1 cellular context compared by ENCODE assay signal in the genomic region with DNA sequence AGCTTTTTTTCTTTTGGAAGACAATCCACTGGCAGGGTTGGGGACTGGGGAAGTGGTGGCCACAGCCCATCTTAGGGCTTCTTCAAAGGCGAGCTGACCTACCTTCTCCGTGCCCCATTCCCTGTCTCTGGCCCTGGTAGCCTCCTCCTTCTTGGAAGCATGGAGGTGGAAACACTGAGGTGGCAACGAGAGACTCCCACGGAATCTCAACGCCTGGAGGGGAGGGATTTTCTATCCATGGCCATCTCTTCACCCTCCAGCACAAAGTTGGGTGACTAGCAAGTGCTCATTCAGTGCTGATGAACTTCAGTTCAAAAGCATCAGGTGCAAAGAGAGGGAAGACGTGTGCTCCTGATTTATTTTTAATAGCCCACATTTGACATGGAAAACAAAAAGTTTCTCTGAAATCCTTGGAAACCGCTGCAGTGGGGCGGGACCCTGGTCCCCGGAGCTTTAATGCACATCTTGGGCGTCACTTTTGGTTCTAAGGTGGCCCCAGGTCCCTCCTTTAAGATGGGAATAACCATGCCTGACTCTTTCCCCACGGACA.
TF ChIP-seq lines count a peak whose summit lies in the region.

No MANE protein-coding gene starts in this region.

TF ChIP-seq in GM23338, 12 proteins besides CTCF, POLR2A, EP300 and RAD21 (continued from another document):
- TF ChIP-seq, protein P1, sequence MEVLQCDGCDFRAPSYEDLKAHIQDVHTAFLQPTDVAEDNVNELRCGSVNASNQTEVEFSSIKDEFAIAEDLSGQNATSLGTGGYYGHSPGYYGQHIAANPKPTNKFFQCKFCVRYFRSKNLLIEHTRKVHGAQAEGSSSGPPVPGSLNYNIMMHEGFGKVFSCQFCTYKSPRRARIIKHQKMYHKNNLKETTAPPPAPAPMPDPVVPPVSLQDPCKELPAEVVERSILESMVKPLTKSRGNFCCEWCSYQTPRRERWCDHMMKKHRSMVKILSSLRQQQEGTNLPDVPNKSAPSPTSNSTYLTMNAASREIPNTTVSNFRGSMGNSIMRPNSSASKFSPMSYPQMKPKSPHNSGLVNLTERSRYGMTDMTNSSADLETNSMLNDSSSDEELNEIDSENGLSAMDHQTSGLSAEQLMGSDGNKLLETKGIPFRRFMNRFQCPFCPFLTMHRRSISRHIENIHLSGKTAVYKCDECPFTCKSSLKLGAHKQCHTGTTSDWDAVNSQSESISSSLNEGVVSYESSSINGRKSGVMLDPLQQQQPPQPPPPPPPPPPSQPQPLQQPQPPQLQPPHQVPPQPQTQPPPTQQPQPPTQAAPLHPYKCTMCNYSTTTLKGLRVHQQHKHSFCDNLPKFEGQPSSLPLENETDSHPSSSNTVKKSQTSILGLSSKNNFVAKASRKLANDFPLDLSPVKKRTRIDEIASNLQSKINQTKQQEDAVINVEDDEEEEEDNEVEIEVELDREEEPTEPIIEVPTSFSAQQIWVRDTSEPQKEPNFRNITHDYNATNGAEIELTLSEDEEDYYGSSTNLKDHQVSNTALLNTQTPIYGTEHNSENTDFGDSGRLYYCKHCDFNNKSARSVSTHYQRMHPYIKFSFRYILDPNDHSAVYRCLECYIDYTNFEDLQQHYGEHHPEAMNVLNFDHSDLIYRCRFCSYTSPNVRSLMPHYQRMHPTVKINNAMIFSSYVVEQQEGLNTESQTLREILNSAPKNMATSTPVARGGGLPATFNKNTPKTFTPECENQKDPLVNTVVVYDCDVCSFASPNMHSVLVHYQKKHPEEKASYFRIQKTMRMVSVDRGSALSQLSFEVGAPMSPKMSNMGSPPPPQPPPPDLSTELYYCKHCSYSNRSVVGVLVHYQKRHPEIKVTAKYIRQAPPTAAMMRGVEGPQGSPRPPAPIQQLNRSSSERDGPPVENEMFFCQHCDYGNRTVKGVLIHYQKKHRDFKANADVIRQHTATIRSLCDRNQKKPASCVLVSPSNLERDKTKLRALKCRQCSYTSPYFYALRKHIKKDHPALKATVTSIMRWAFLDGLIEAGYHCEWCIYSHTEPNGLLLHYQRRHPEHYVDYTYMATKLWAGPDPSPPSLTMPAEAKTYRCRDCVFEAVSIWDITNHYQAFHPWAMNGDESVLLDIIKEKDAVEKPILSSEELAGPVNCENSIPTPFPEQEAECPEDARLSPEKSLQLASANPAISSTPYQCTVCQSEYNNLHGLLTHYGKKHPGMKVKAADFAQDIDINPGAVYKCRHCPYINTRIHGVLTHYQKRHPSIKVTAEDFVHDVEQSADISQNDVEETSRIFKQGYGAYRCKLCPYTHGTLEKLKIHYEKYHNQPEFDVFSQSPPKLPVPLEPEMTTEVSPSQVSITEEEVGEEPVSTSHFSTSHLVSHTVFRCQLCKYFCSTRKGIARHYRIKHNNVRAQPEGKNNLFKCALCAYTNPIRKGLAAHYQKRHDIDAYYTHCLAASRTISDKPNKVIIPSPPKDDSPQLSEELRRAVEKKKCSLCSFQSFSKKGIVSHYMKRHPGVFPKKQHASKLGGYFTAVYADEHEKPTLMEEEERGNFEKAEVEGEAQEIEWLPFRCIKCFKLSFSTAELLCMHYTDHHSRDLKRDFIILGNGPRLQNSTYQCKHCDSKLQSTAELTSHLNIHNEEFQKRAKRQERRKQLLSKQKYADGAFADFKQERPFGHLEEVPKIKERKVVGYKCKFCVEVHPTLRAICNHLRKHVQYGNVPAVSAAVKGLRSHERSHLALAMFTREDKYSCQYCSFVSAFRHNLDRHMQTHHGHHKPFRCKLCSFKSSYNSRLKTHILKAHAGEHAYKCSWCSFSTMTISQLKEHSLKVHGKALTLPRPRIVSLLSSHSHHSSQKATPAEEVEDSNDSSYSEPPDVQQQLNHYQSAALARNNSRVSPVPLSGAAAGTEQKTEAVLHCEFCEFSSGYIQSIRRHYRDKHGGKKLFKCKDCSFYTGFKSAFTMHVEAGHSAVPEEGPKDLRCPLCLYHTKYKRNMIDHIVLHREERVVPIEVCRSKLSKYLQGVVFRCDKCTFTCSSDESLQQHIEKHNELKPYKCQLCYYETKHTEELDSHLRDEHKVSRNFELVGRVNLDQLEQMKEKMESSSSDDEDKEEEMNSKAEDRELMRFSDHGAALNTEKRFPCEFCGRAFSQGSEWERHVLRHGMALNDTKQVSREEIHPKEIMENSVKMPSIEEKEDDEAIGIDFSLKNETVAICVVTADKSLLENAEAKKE (CRISPR knock-in tag; IDR thresholded peaks at IDR 0.05) = no peak
- TF ChIP-seq CREB1 (CRISPR knock-in tag; IDR thresholded peaks at IDR 0.05; ENCODE audit: low read depth) = no peak
- no peak for TF ChIP-seq ZNF114 (CRISPR knock-in tag; IDR thresholded peaks at IDR 0.05)
- TF ChIP-seq EZH2phosphoT487 (IDR thresholded peaks at IDR 0.05; ENCODE audit: unreplicated experiment) = no peak
